ENCODE assay signal across 22 cellular contexts in the genomic region with DNA sequence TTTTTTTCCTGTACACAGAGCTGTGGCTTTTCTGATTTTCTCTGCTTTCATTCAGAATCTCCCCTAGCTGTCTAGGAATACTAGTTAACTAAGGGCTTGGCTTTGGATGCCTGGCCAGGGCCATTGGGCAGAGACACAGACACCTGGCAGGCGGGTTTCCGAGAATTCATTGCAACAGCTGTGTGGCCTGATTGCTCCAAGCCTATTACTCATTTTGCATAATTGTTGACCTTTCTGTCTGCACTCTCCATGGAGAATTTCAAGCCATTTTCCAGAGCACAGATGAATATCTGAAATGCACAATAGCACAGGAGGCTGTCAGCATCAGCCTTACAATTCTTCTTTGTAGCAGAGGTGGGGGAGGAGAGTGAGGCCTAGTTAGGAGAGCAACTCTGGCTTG.
DNase-seq lines count a peak whose midpoint lies in the region; ATAC-seq and TF ChIP-seq lines count a peak whose summit lies in the region.
"Had no signal": no experiment of that assay in that cellular context is flagged by ENCODE, and none has a peak within 500 bp of the region (broad histone marks: within the 10 kb centered on the region; RNA-seq: fewer than 3 reads in every experiment).

No MANE protein-coding gene starts in this region.

- H4K20me1 ChIP-seq in neural progenitor cell (ENCODE audit: low read depth) = no peaks in the 10 kb centered on the region

- H2AFZ ChIP-seq in neural progenitor cell (replicated peaks) = no peak overlapping the region
- H2AFZ ChIP-seq: GM23338, PC-9 had no signal

- no peaks in the 10 kb centered on the region for H3K4me1 ChIP-seq in lung (ENCODE audit: control insufficient read depth in 2 of 2, insufficient read depth in 2 of 2, low read length in 2 of 2)
- H3K4me1 ChIP-seq in neural progenitor cell = peaks cover 13% of the 10 kb centered on the region
- H3K4me1 ChIP-seq: thyroid gland had no signal

- H3K36me3 ChIP-seq in lung (ENCODE audit: control insufficient read depth in 2 of 2, insufficient read depth in 2 of 2, low read length in 2 of 2) = no peaks in the 10 kb centered on the region
- H3K36me3 ChIP-seq in neural progenitor cell = no peaks in the 10 kb centered on the region
- H3K36me3 ChIP-seq: thyroid gland had no signal

- H3K27ac Mint-ChIP-seq in brain (peak overlapping the region in 3 of 5 experiments; percentile 60 to 80 (median 79)), neural progenitor cell (no peak overlapping the region)
- no peak overlapping the region for H3K27ac Mint-ChIP-seq in activated naive CD8-positive, alpha-beta T cell treated with anti-CD3 and anti-CD28 coated beads for 36 hours
- H3K27ac Mint-ChIP-seq: activated CD4-positive, alpha-beta memory T cell treated with anti-CD3 and anti-CD28 coated beads for 36 hours; CD8-positive, alpha-beta T cell; GM23338 had no signal

- H3K9me3 ChIP-seq in lung (ENCODE audit: control insufficient read depth in 2 of 2, insufficient read depth in 1 of 2, low read length in 1 of 2) = no peaks in the 10 kb centered on the region
- no peaks in the 10 kb centered on the region for H3K9me3 ChIP-seq in neural progenitor cell (ENCODE audit: low read depth)
- H3K9me3 ChIP-seq: thyroid gland had no signal

- H3K9me3 Mint-ChIP-seq in brain (no peaks in the 10 kb centered on the region), neural progenitor cell (no peaks in the 10 kb centered on the region)
- H3K9me3 Mint-ChIP-seq in activated naive CD8-positive, alpha-beta T cell treated with anti-CD3 and anti-CD28 coated beads for 36 hours = no peaks in the 10 kb centered on the region
- H3K9me3 Mint-ChIP-seq: activated CD4-positive, alpha-beta memory T cell treated with anti-CD3 and anti-CD28 coated beads for 36 hours; CD8-positive, alpha-beta T cell; GM23338 had no signal

- peak; percentile 19 for ATAC-seq in lung (ENCODE audit: insufficient read depth, low FRiP score)
- ATAC-seq: CD8-positive, alpha-beta T cell; GM23338; stimulated activated naive CD8-positive, alpha-beta T cell treated with anti-CD3 and anti-CD28 coated beads, Interleukin-15, Interleukin-2, amounts not matched to agents 100 U/mL and 50 U/mL, for 24 hours had no signal

- no peak overlapping the region for H3K27ac ChIP-seq in lung (ENCODE audit: low read depth in 1 of 2, low read length in 1 of 2)
- no peak overlapping the region for H3K27ac ChIP-seq in neural progenitor cell
- H3K27ac ChIP-seq: PC-9, thyroid gland had no signal

- WGBS in lung, 2 donors = 84 to 88% methylated on average over 2 of the region's 2 CpGs

- H3K4me3 ChIP-seq in lung (no peak overlapping the region), neural progenitor cell (no peak overlapping the region)
- H3K4me3 ChIP-seq: GM23338, PC-9, thyroid gland had no signal

- H3K27me3 ChIP-seq in lung (ENCODE audit: control insufficient read depth, insufficient read depth) (no peaks in the 10 kb centered on the region), neural progenitor cell (no peaks in the 10 kb centered on the region)
- H3K27me3 ChIP-seq: thyroid gland had no signal

- no peaks in the 10 kb centered on the region for H3F3A ChIP-seq in neural progenitor cell (ENCODE audit: low read depth)

- TF ChIP-seq CTCF in brain (conservative IDR thresholded peaks at IDR 0.05) (no peak), lung (IDR thresholded peaks at IDR 0.05; ENCODE audit: control extremely low read depth, extremely low read depth) (no peak), neural progenitor cell (IDR thresholded peaks at IDR 0.05) (no peak)

- DNase-seq in COR-L47 (lab: John Stamatoyannopoulos, UW) (peak; percentile 56), NCI-H146 treated with DMSO at 0.1 percent for 48 hours (lab: John Stamatoyannopoulos, UW; ENCODE audit: unreplicated experiment) (peak; percentile 93), lung (ENCODE audit: low spot score) (no peak), hypothalamus (lab: John Stamatoyannopoulos, UW) (no peak), neural progenitor cell (ENCODE audit: low spot score) (no peak)
- no peak for DNase-seq in activated naive CD8-positive, alpha-beta T cell treated with anti-CD3 and anti-CD28 coated beads for 36 hours
- DNase-seq: activated CD4-positive, alpha-beta memory T cell treated with anti-CD3 and anti-CD28 coated beads for 36 hours; activated CD4-positive, CD25-positive, alpha-beta regulatory T cell; amniotic stem cell; CD8-positive, alpha-beta T cell; central memory CD4-positive, alpha-beta T cell; DMS79 treated with DMSO at 0.1 percent for 48 hours; NCI-H2081 treated with DMSO at 0.1 percent for 48 hours; NCI-H82; PC-9; stimulated activated CD4-positive, alpha-beta T cell treated with anti-CD3 and anti-CD28 coated beads, Interleukin-4, amount 100 ng/mL, for 1 hour; stimulated activated naive CD8-positive, alpha-beta T cell treated with anti-CD3 and anti-CD28 coated beads, Interleukin-15, Interleukin-2, amounts not matched to agents 100 U/mL and 50 U/mL, for 24 hours; T1000; thyroid gland had no signal

- no peak overlapping the region for H3K4me2 ChIP-seq in neural progenitor cell
- H3K4me2 ChIP-seq: GM23338, PC-9 had no signal

- H3K27me3 Mint-ChIP-seq in brain = no peaks in the 10 kb centered on the region
- no peaks in the 10 kb centered on the region for H3K27me3 Mint-ChIP-seq in neural progenitor cell (ENCODE audit: insufficient read depth, low read depth)
- no peaks in the 10 kb centered on the region for H3K27me3 Mint-ChIP-seq in activated naive CD8-positive, alpha-beta T cell treated with anti-CD3 and anti-CD28 coated beads for 36 hours

- no peaks in the 10 kb centered on the region for H3K79me2 ChIP-seq in neural progenitor cell (ENCODE audit: low read depth)

- no peaks in the 10 kb centered on the region for H3K36me3 Mint-ChIP-seq in brain
- H3K36me3 Mint-ChIP-seq in neural progenitor cell = no peaks in the 10 kb centered on the region
- no peaks in the 10 kb centered on the region for H3K36me3 Mint-ChIP-seq in activated naive CD8-positive, alpha-beta T cell treated with anti-CD3 and anti-CD28 coated beads for 36 hours
- H3K36me3 Mint-ChIP-seq: activated CD4-positive, alpha-beta memory T cell treated with anti-CD3 and anti-CD28 coated beads for 36 hours; CD8-positive, alpha-beta T cell had no signal

- peaks cover 17% of the 10 kb centered on the region for H3K4me1 Mint-ChIP-seq in brain
- peaks cover 25% of the 10 kb centered on the region for H3K4me1 Mint-ChIP-seq in neural progenitor cell
- no peaks in the 10 kb centered on the region for H3K4me1 Mint-ChIP-seq in activated naive CD8-positive, alpha-beta T cell treated with anti-CD3 and anti-CD28 coated beads for 36 hours
- H3K4me1 Mint-ChIP-seq: GM23338 had no signal

- H3K9ac ChIP-seq in neural progenitor cell = no peak overlapping the region

- no peak overlapping the region for H3K4me3 Mint-ChIP-seq in brain
- no peak overlapping the region for H3K4me3 Mint-ChIP-seq in neural progenitor cell
- H3K4me3 Mint-ChIP-seq in activated naive CD8-positive, alpha-beta T cell treated with anti-CD3 and anti-CD28 coated beads for 36 hours = no peak overlapping the region
- H3K4me3 Mint-ChIP-seq: activated CD4-positive, alpha-beta memory T cell treated with anti-CD3 and anti-CD28 coated beads for 36 hours; CD8-positive, alpha-beta T cell; GM23338; nephron had no signal

Comparison
In these comparisons a context has a peak if more than half of its experiments do, and no peak if none do; other contexts are left out.
1. DNase-seq: peak in COR-L47 (single experiment) and NCI-H146 treated with DMSO at 0.1 percent for 48 hours (single experiment); none in lung (single experiment), hypothalamus (0 of 51), neural progenitor cell (single experiment) and activated naive CD8-positive, alpha-beta T cell treated with anti-CD3 and anti-CD28 coated beads for 36 hours (single experiment).
2. H3K27ac Mint-ChIP-seq: peak in brain (3 of 5); none in neural progenitor cell (single experiment) and activated naive CD8-positive, alpha-beta T cell treated with anti-CD3 and anti-CD28 coated beads for 36 hours (single experiment).